Comparison of ENCODE assay signal across 19 cellular contexts in genomic region chr10:119867317-119867716, GRCh38.
"Had no signal": no experiment of that assay in that cellular context is flagged by ENCODE, and none has a peak within 500 bp of the region (broad histone marks: within the 10 kb centered on the region; RNA-seq: fewer than 3 reads in every experiment).

No MANE protein-coding gene starts in this region.

- H3K4me2 ChIP-seq: neural progenitor cell had no signal

- H3K9ac ChIP-seq: neural progenitor cell, parathyroid adenoma had no signal

- ATAC-seq: activated naive CD8-positive, alpha-beta T cell treated with anti-CD3 and anti-CD28 coated beads, Interleukin-2, amount 50 U/mL, for 24 hours; gastrocnemius medialis; left lung had no signal

- H3K4me3 ChIP-seq: colonic mucosa, gastrocnemius medialis, left lung, neural progenitor cell, tibial artery had no signal

- H3K9me3 ChIP-seq: colonic mucosa, gastrocnemius medialis, tibial artery had no signal

- H3K27ac ChIP-seq: brain microvascular endothelial cell, colonic mucosa, gastrocnemius medialis, left lung, neural progenitor cell, parathyroid adenoma, tibial artery had no signal

- H3K36me3 ChIP-seq: brain microvascular endothelial cell, colonic mucosa, gastrocnemius medialis, left lung, tibial artery had no signal

- H3K4me1 ChIP-seq: parathyroid adenoma had no signal

- H3K27me3 Mint-ChIP-seq: activated B cell treated with CpG ODN at 0.5 μM for 24 hours; activated CD4-positive, alpha-beta memory T cell treated with anti-CD3 and anti-CD28 coated beads, Interleukin-2, amount 10 ng/mL, durations not matched to agents 7 days and 5 days; activated naive CD8-positive, alpha-beta T cell treated with anti-CD3 and anti-CD28 coated beads, Interleukin-2, amount 50 U/mL, for 24 hours had no signal

- H3K27me3 ChIP-seq: brain microvascular endothelial cell, colonic mucosa, gastrocnemius medialis, left lung, neural progenitor cell, tibial artery had no signal

- H3K27ac Mint-ChIP-seq: activated B cell treated with CpG ODN at 0.5 μM for 24 hours; activated CD4-positive, alpha-beta memory T cell treated with anti-CD3 and anti-CD28 coated beads, Interleukin-2, amount 10 ng/mL, durations not matched to agents 7 days and 5 days; activated naive CD8-positive, alpha-beta T cell treated with anti-CD3 and anti-CD28 coated beads, Interleukin-2, amount 50 U/mL, for 24 hours; activated T-helper 2 cell treated with anti-CD3 and anti-CD28 coated beads, Interferon-gamma antibody, Interleukin-2, Interleukin-4, amounts not matched to agents 10 μg/mL and 5 μg/mL and 100 μg/mL, durations not matched to agents 14 hours and 24 hours and 36 hours; neural progenitor cell had no signal

- H3K4me3 Mint-ChIP-seq: activated B cell treated with CpG ODN at 0.5 μM for 24 hours; activated CD4-positive, alpha-beta memory T cell treated with anti-CD3 and anti-CD28 coated beads, Interleukin-2, amount 10 ng/mL, durations not matched to agents 7 days and 5 days; activated naive CD8-positive, alpha-beta T cell treated with anti-CD3 and anti-CD28 coated beads, Interleukin-2, amount 50 U/mL, for 24 hours; neural progenitor cell had no signal

- DNase-seq: activated B cell treated with CpG ODN at 0.5 μM for 24 hours; activated CD4-positive, alpha-beta memory T cell treated with anti-CD3 and anti-CD28 coated beads, Interleukin-2, amount 10 ng/mL, durations not matched to agents 7 days and 5 days; activated CD4-positive, alpha-beta T cell treated with anti-CD3 and anti-CD28 coated beads for 4 hours; activated naive CD4-positive, alpha-beta T cell treated with Interleukin-2 at 50 U/mL for 16 hours; activated naive CD8-positive, alpha-beta T cell treated with anti-CD3 and anti-CD28 coated beads, Interleukin-2, amount 50 U/mL, for 24 hours; activated T-cell treated with anti-CD3 and anti-CD28 coated beads, Interleukin-2, amount 50 U/mL, for 1 hour; aorta; brain microvascular endothelial cell; central memory CD4-positive, alpha-beta T cell; colonic mucosa; erythroblast; gastrocnemius medialis; kidney; left lung; stimulated activated naive CD4-positive, alpha-beta T cell; tibial artery had no signal

- H2AFZ ChIP-seq: neural progenitor cell, parathyroid adenoma had no signal
